ENCODE assay signal across 16 cellular contexts in genomic region chr9:105969672-105970071, GRCh38.
DNase-seq lines count a peak whose midpoint lies in the region; ATAC-seq, FAIRE-seq and TF ChIP-seq lines count a peak whose summit lies in the region.
"Had no signal": no experiment of that assay in that cellular context is flagged by ENCODE, and none has a peak within 500 bp of the region (broad histone marks: within the 10 kb centered on the region; RNA-seq: fewer than 3 reads in every experiment).

No MANE protein-coding gene starts in this region.

- H3K9me3 ChIP-seq in neuronal stem cell (replicated peaks in 1 of 2; ENCODE audit: control insufficient read depth in 2 of 2, insufficient read depth in 1 of 2, low read depth in 1 of 2, low read length in 2 of 2), result no peaks in the 10 kb centered on the region
- H3K9me3 ChIP-seq: BE2C had no signal

- peak overlapping the region; percentile 54 for H3K27ac ChIP-seq in neuronal stem cell (replicated peaks; ENCODE audit: low read length)

- WGBS in neuronal stem cell (ENCODE audit: extremely low coverage in 2 of 2, insufficient read length in 2 of 2, insufficient replicate concordance in 1 of 2), 2 donors, result no CpG with 5 or more reads among the region's 1 CpG

- no peak overlapping the region for H3K14ac ChIP-seq in neuronal stem cell (ENCODE audit: low read length)

- H3K79me1 ChIP-seq in neuronal stem cell (ENCODE audit: low read depth, low read length), result no peaks in the 10 kb centered on the region

- H2AK5ac ChIP-seq in neuronal stem cell (ENCODE audit: low read depth, low read length), result no peak overlapping the region

- H3K18ac ChIP-seq in neuronal stem cell (ENCODE audit: low read length), result no peak overlapping the region

- FAIRE-seq in RCC 7860 (lab: Jason Lieb, UNC), result no peak
- FAIRE-seq: HTR-8/SVneo had no signal

- no peak overlapping the region for H2BK5ac ChIP-seq in neuronal stem cell (ENCODE audit: low read length)

- H3K27me3 ChIP-seq in neuronal stem cell (ENCODE audit: control insufficient read depth in 3 of 3, insufficient read depth in 3 of 3, low read depth in 1 of 3, low read length in 3 of 3), result no peaks in the 10 kb centered on the region
- H3K27me3 ChIP-seq: BE2C had no signal

- H4K8ac ChIP-seq in neuronal stem cell (ENCODE audit: low read depth, low read length), result no peak overlapping the region

- no peak overlapping the region for H2BK12ac ChIP-seq in neuronal stem cell (ENCODE audit: low read length)

- H3K36me3 ChIP-seq in neuronal stem cell (replicated peaks in 1 of 2; ENCODE audit: control insufficient read depth in 2 of 2, insufficient read depth in 2 of 2, low read length in 2 of 2), result no peaks in the 10 kb centered on the region
- H3K36me3 ChIP-seq: BE2C had no signal

- peaks cover 10 to 42% of the 10 kb centered on the region in 2 donors for H3K4me1 ChIP-seq in neuronal stem cell (ENCODE audit: control insufficient read depth in 2 of 2, insufficient read depth in 1 of 2, low read depth in 1 of 2, low read length in 2 of 2)
- H3K4me1 ChIP-seq: BE2C had no signal

- no peak overlapping the region for H4K91ac ChIP-seq in neuronal stem cell (ENCODE audit: low read depth, low read length, poor library complexity)

- H2AFZ ChIP-seq in neuronal stem cell (ENCODE audit: low read length), result peak overlapping the region; percentile 69

- no peak overlapping the region for H3K4me2 ChIP-seq in neuronal stem cell (ENCODE audit: insufficient read depth, low read length, poor library complexity, severe bottlenecking)

- no peak overlapping the region for H2BK15ac ChIP-seq in neuronal stem cell (ENCODE audit: low read length)

- no peak overlapping the region for H3K9ac ChIP-seq in neuronal stem cell (ENCODE audit: low read depth, low read length, poor library complexity)

- H3K23ac ChIP-seq in neuronal stem cell (ENCODE audit: low read depth, low read length, poor library complexity), result no peak overlapping the region

- TF ChIP-seq CTCF in epithelial cell of esophagus (IDR thresholded peaks at IDR 0.05; ENCODE audit: insufficient read depth, low read depth, low read length, missing control alignments), result no peak

- H3K4me3 ChIP-seq in epithelial cell of esophagus (ENCODE audit: low read length) (no peak overlapping the region), neuronal stem cell (ENCODE audit: low read length in 2 of 2) (no peak overlapping the region)

- ATAC-seq in HG02870 (IDR thresholded peaks at IDR 0.05; ENCODE audit: unreplicated experiment) (peak; percentile 44), HG02642 (IDR thresholded peaks at IDR 0.05; ENCODE audit: poor library complexity, unreplicated experiment) (no peak)

- H2BK120ac ChIP-seq in neuronal stem cell (ENCODE audit: low read depth, low read length), result no peak overlapping the region

- DNase-seq in RPMI7951 (ENCODE audit: low read depth) (peak; percentile 30), epithelial cell of esophagus (ENCODE audit: low read depth) (peak; percentile 24), neuronal stem cell (ENCODE audit: low spot score) (no peak), RCC 7860 (ENCODE audit: low spot score) (no peak)
- DNase-seq in stimulated activated CD8-positive, alpha-beta memory T cell treated with anti-CD3 and anti-CD28 coated beads, Interleukin-4, amount 100 ng/mL, for 48 hours, result no peak
- DNase-seq in stimulated activated CD4-positive, alpha-beta T cell treated with anti-CD3 and anti-CD28 coated beads, Interleukin-15, amount 100 ng/mL, for 24 hours, result no peak
- DNase-seq: BE2C; CD4-positive, alpha-beta memory T cell; H7; NCI-H1436 treated with DMSO at 0.1 percent for 48 hours; NCI-H2107; NCI-H226; NK-92 treated with Interleukin-12 subunit alpha and Interleukin-12 subunit beta, amount 100 ng/mL, for 24 hours had no signal

- H3K4ac ChIP-seq in neuronal stem cell (ENCODE audit: low read length), result no peak overlapping the region

Comparison
In these comparisons a context has a peak if more than half of its experiments do, and no peak if none do; other contexts are left out.
1. DNase-seq: peak in RPMI7951 (single experiment) and epithelial cell of esophagus (single experiment); none in neuronal stem cell (single experiment), stimulated activated CD8-positive, alpha-beta memory T cell treated with anti-CD3 and anti-CD28 coated beads, Interleukin-4, amount 100 ng/mL, for 48 hours (single experiment), RCC 7860 (single experiment) and stimulated activated CD4-positive, alpha-beta T cell treated with anti-CD3 and anti-CD28 coated beads, Interleukin-15, amount 100 ng/mL, for 24 hours (single experiment).